22 cellular contexts compared by ENCODE assay signal in the genomic region with DNA sequence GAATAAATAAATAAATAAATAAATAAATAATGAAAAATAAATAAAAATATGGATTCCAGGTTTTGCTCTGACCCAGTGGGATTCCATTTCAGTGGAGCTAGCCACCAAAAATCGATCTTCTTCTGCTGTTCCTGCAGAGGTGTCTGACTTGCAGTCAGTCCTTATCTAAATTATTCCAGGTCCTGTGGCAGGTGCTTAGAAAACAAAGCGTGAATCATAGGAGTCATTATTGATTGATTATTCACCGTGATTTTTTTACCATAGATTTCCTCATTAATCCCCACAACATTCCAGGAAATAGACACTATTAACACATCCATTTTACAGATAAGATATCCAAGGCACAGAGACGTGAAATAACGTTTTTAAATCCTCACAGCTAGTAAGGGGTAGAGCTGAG. TPM values are rescaled to one million over a fixed set of nuclear protein-coding genes. Genes with fewer than 3 reads are reported as not detected.
DNase-seq lines count a peak whose midpoint lies in the region; FAIRE-seq and TF ChIP-seq lines count a peak whose summit lies in the region.
"Had no signal": no experiment of that assay in that cellular context is flagged by ENCODE, and none has a peak within 500 bp of the region (broad histone marks: within the 10 kb centered on the region; RNA-seq: fewer than 3 reads in every experiment).

No MANE protein-coding gene starts in this region.

- no peak overlapping the region for H2AFZ ChIP-seq in OCI-LY1 (ENCODE audit: low read length)
- H2AFZ ChIP-seq in smooth muscle cell (ENCODE audit: low read depth), result no peak overlapping the region
- H2AFZ ChIP-seq: GM23248 had no signal

- no peak overlapping the region for H3K4me3 ChIP-seq in DOHH2 (ENCODE audit: low read length)
- H3K4me3 ChIP-seq in OCI-LY1 (ENCODE audit: low read depth, low read length, poor library complexity, severe bottlenecking), result no peak overlapping the region
- H3K4me3 ChIP-seq in colonic mucosa, result no peak overlapping the region
- no peak overlapping the region for H3K4me3 ChIP-seq in transverse colon
- no peak overlapping the region for H3K4me3 ChIP-seq in smooth muscle cell
- H3K4me3 ChIP-seq: BLaER1, GM12878, GM23248, HAP-1 had no signal

- H3K27me3 ChIP-seq in DOHH2 (ENCODE audit: control insufficient read depth, low read length) (no peaks in the 10 kb centered on the region), OCI-LY1 (ENCODE audit: insufficient read depth, low read length) (no peaks in the 10 kb centered on the region), colonic mucosa (no peaks in the 10 kb centered on the region), transverse colon (no peaks in the 10 kb centered on the region), smooth muscle cell (ENCODE audit: low read depth) (peaks cover 31% of the 10 kb centered on the region)
- H3K27me3 ChIP-seq: BLaER1 had no signal

- TF ChIP-seq CTCF in DOHH2 (IDR thresholded peaks at IDR 0.05; ENCODE audit: low read depth, low read length, poor library complexity, severe bottlenecking), result no peak
- no peak for TF ChIP-seq CTCF in OCI-LY1 (IDR thresholded peaks at IDR 0.05; ENCODE audit: low read length)
- no peak for TF ChIP-seq CTCF in colonic mucosa (IDR thresholded peaks at IDR 0.05)
- TF ChIP-seq CTCF in transverse colon (IDR thresholded peaks at IDR 0.05), result no peak
- TF ChIP-seq CTCF in smooth muscle cell (IDR thresholded peaks at IDR 0.05; ENCODE audit: borderline replicate concordance, insufficient read depth, poor library complexity, severe bottlenecking), result no peak

- no peak for TF ChIP-seq EP300 in transverse colon (IDR thresholded peaks at IDR 0.05; ENCODE audit: low read depth)

- H4K20me1 ChIP-seq in DOHH2 (ENCODE audit: control insufficient read depth, insufficient read depth, low read depth, low read length) (no peaks in the 10 kb centered on the region; the same call in 1 of the 2 replicates), OCI-LY1 (ENCODE audit: insufficient read depth, low read length) (no peaks in the 10 kb centered on the region), smooth muscle cell (ENCODE audit: low read depth) (no peaks in the 10 kb centered on the region)

- 35 to 57% methylated on average over 5 of the region's 5 CpGs for WGBS in transverse colon (ENCODE audit: low coverage in 1 of 2), 2 donors
- WGBS in smooth muscle cell (ENCODE audit: low lambda C conversion rate), result 74% methylated on average over 5 of the region's 5 CpGs

- peaks cover 100% of the 10 kb centered on the region for H3K79me2 ChIP-seq in DOHH2 (ENCODE audit: control insufficient read depth, low read length)
- no peaks in the 10 kb centered on the region for H3K79me2 ChIP-seq in OCI-LY1 (ENCODE audit: insufficient read depth, low read length)
- H3K79me2 ChIP-seq in smooth muscle cell (ENCODE audit: low read depth), result no peaks in the 10 kb centered on the region

- H3K27ac ChIP-seq in DOHH2 (ENCODE audit: low read depth, low read length) (no peak overlapping the region; the same call in 1 of the 2 replicates), OCI-LY1 (ENCODE audit: low read depth, low read length, poor library complexity, severe bottlenecking) (peak overlapping the region; percentile 67), colonic mucosa (peak overlapping the region; percentile 56), transverse colon (peak overlapping the region in 3 of 4 donors; percentile 72 to 77 (median 73)), smooth muscle cell (ENCODE audit: low read depth) (no peak overlapping the region)
- H3K27ac ChIP-seq: BLaER1, GM23248 had no signal

- in situ Hi-C loops in transverse colon (cut with MboI; ENCODE audit: low pct_ligation_motif_present in 1 of 4, low pct_unique_long_range_greater_than_20kb in 1 of 4, low sequenced_read_pairs in 3 of 4), result no loop called here

- intact Hi-C loops in colonic mucosa (cut with DNase I) (no loop called here), transverse colon (cut with DNase I; ENCODE audit: low total_unique reads) (no loop called here)

- TF ChIP-seq POLR2A in transverse colon (IDR thresholded peaks at IDR 0.05), result no peak

- peaks cover 20% of the 10 kb centered on the region for H3F3A ChIP-seq in DOHH2 (ENCODE audit: control insufficient read depth, insufficient read depth)
- H3F3A ChIP-seq in OCI-LY1 (ENCODE audit: insufficient read depth, low read length), result no peaks in the 10 kb centered on the region
- H3F3A ChIP-seq in smooth muscle cell (ENCODE audit: low read depth), result no peaks in the 10 kb centered on the region

- H3K9me2 ChIP-seq in DOHH2 (replicated peaks; ENCODE audit: control insufficient read depth, low read length), result no peaks in the 10 kb centered on the region
- no peaks in the 10 kb centered on the region for H3K9me2 ChIP-seq in OCI-LY1 (ENCODE audit: low read depth, low read length)

- H3K9ac ChIP-seq in OCI-LY1 (ENCODE audit: low read length), result no peak overlapping the region
- no peak overlapping the region for H3K9ac ChIP-seq in colonic mucosa (ENCODE audit: low read depth in 2 of 2, low read length in 2 of 2)
- H3K9ac ChIP-seq in smooth muscle cell (ENCODE audit: low read depth), result no peak overlapping the region
- H3K9ac ChIP-seq: BLaER1, GM23248 had no signal

- H3K4me2 ChIP-seq in DOHH2 (ENCODE audit: low read length) (0 out of 2 replicates have a peak overlapping the region, but pooled peaks have one; percentile 9), OCI-LY1 (ENCODE audit: low read length) (no peak overlapping the region), smooth muscle cell (no peak overlapping the region)
- H3K4me2 ChIP-seq: BLaER1 had no signal

- DNase-seq in colonic mucosa, result no peak
- no peak for DNase-seq in transverse colon
- DNase-seq in smooth muscle cell (lab: John Stamatoyannopoulos, UW; ENCODE audit: unreplicated experiment), result no peak
- no peak for DNase-seq in frontal cortex (ENCODE audit: low spot score in 2 of 2)
- DNase-seq in stimulated activated CD4-positive, alpha-beta T cell treated with anti-CD3 and anti-CD28 coated beads, Interleukin-2, amount 100 ng/mL, for 24 hours, result no peak
- DNase-seq: 8988T; CD4-positive, alpha-beta memory T cell; DMS79 treated with DMSO at 0.1 percent for 48 hours; EL; GM23248 had no signal

- no peak for FAIRE-seq in frontal cortex (lab: Jason Lieb, UNC)
- FAIRE-seq: GM12878, GM19239 had no signal

- H3K4me1 ChIP-seq in DOHH2 (ENCODE audit: control insufficient read depth, low read length), result peaks cover 74% of the 10 kb centered on the region
- peaks cover 67% of the 10 kb centered on the region for H3K4me1 ChIP-seq in OCI-LY1 (ENCODE audit: insufficient read depth, low read length, severe bottlenecking)
- H3K4me1 ChIP-seq in colonic mucosa, result peaks cover 11% of the 10 kb centered on the region
- H3K4me1 ChIP-seq in transverse colon, result peaks cover 2 to 58% (median 27%) of the 10 kb centered on the region in 4 donors
- H3K4me1 ChIP-seq in smooth muscle cell (ENCODE audit: low read depth), result peaks cover 2% of the 10 kb centered on the region

- H3K36me3 ChIP-seq in DOHH2 (ENCODE audit: control insufficient read depth, low read length) (peaks cover 40% of the 10 kb centered on the region), OCI-LY1 (ENCODE audit: insufficient read depth, low read length) (no peaks in the 10 kb centered on the region), colonic mucosa (no peaks in the 10 kb centered on the region), transverse colon (no peaks in the 10 kb centered on the region), smooth muscle cell (ENCODE audit: low read depth) (no peaks in the 10 kb centered on the region)
- H3K36me3 ChIP-seq: BLaER1, HAP-1 had no signal

- H3K9me3 ChIP-seq in DOHH2 (ENCODE audit: control insufficient read depth, insufficient read depth, low read length), result no peaks in the 10 kb centered on the region
- no peaks in the 10 kb centered on the region for H3K9me3 ChIP-seq in OCI-LY1 (ENCODE audit: low read length)
- no peaks in the 10 kb centered on the region for H3K9me3 ChIP-seq in colonic mucosa
- no peaks in the 10 kb centered on the region for H3K9me3 ChIP-seq in transverse colon
- no peaks in the 10 kb centered on the region for H3K9me3 ChIP-seq in smooth muscle cell (replicated peaks; ENCODE audit: low read depth)
- H3K9me3 ChIP-seq: BLaER1, HAP-1 had no signal

RNA-seq across cellular contexts. Expression of a gene that starts 31.5 kb away (rescaled TPM):
- total RNA-seq in colonic mucosa (100 to 1,000 TPM; 243 to 326 TPM), transverse colon (1,000 to 10,000 TPM in 1 of 4 donors, 100 to 1,000 TPM in 3; 286 to 1,099 (median 522) TPM), smooth muscle cell (26.5 and 29.1 TPM in 2 replicates), frontal cortex (123 TPM)
- 16.1 and 23.3 TPM in 2 replicates for polyA plus RNA-seq in smooth muscle cell

RNA-seq across cellular contexts. Expression of a gene that starts 59.0 kb away (rescaled TPM):
- total RNA-seq in colonic mucosa (not detected), transverse colon (not detected), smooth muscle cell (not detected in 2 replicates), frontal cortex (not detected)
- polyA plus RNA-seq in smooth muscle cell, result not detected in 2 replicates
- total RNA-seq: A673; CD4-positive, alpha-beta memory T cell; G401; GM12878; GM23248; H4; HT-29 had no signal
- polyA plus RNA-seq: AG04450; CD14-positive monocyte; CD4-positive, alpha-beta memory T cell; GM12878; GM23248 had no signal

Comparison
In these comparisons a context has a peak if more than half of its experiments do, and no peak if none do; other contexts are left out.
1. H3K27ac ChIP-seq: peak in OCI-LY1 (single experiment), colonic mucosa (single experiment) and transverse colon (3 of 4); none in DOHH2 (single experiment) and smooth muscle cell (single experiment).